Comparison of ENCODE assay signal across 1 cellular context in the genomic region with DNA sequence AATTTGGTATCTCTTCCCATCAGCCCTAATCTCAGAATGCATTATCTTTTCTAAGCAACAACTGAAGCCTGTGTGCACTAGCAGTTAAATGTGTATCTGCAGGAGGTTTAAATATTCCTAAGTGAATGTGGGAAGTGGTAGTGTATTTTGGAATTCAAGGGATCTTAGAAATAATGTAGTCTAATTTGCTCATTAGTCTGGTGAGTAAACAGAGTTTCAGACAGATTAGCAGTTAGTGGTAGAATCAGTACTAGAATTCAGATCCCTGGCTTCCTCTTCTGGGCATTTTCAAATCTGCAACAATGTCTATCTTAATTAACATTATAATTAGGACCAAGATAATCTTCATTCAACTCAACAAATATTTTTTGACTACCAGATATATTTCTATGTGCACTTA.
TF ChIP-seq lines count a peak whose summit lies in the region.

No MANE protein-coding gene starts in this region.

TF ChIP-seq in SK-N-SH, 30 proteins besides CTCF, POLR2A, EP300 and RAD21 (continued from another document):
- TF ChIP-seq, protein P1, sequence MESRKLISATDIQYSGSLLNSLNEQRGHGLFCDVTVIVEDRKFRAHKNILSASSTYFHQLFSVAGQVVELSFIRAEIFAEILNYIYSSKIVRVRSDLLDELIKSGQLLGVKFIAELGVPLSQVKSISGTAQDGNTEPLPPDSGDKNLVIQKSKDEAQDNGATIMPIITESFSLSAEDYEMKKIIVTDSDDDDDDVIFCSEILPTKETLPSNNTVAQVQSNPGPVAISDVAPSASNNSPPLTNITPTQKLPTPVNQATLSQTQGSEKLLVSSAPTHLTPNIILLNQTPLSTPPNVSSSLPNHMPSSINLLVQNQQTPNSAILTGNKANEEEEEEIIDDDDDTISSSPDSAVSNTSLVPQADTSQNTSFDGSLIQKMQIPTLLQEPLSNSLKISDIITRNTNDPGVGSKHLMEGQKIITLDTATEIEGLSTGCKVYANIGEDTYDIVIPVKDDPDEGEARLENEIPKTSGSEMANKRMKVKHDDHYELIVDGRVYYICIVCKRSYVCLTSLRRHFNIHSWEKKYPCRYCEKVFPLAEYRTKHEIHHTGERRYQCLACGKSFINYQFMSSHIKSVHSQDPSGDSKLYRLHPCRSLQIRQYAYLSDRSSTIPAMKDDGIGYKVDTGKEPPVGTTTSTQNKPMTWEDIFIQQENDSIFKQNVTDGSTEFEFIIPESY (IDR thresholded peaks at IDR 0.05; ENCODE audit: borderline replicate concordance, low read depth): no peak
- TF ChIP-seq CHD2 (IDR thresholded peaks at IDR 0.05; ENCODE audit: low read length, partially characterized antibody): no peak
- no peak for TF ChIP-seq YY1 (IDR thresholded peaks at IDR 0.05; ENCODE audit: low read depth)
- no peak for TF ChIP-seq TCF12 (IDR thresholded peaks at IDR 0.05)
- TF ChIP-seq SIN3A (IDR thresholded peaks at IDR 0.05; ENCODE audit: borderline replicate concordance, low read depth, low read length): no peak
- TF ChIP-seq NRF1 (IDR thresholded peaks at IDR 0.05; ENCODE audit: low read depth, low read length): no peak
- no peak for TF ChIP-seq SMC3 (IDR thresholded peaks at IDR 0.05; ENCODE audit: low read depth, low read length)
- no peak for TF ChIP-seq NFIC (IDR thresholded peaks at IDR 0.05; ENCODE audit: borderline replicate concordance)
- no peak for TF ChIP-seq MXI1 (IDR thresholded peaks at IDR 0.05; ENCODE audit: low read depth, low read length)
- no peak for TF ChIP-seq POLR2AphosphoS5 (IDR thresholded peaks at IDR 0.05; ENCODE audit: low read depth, low read length)
- TF ChIP-seq, protein P2, sequence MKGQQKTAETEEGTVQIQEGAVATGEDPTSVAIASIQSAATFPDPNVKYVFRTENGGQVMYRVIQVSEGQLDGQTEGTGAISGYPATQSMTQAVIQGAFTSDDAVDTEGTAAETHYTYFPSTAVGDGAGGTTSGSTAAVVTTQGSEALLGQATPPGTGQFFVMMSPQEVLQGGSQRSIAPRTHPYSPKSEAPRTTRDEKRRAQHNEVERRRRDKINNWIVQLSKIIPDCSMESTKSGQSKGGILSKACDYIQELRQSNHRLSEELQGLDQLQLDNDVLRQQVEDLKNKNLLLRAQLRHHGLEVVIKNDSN (IDR thresholded peaks at IDR 0.05; ENCODE audit: borderline replicate concordance, low read depth): no peak
- TF ChIP-seq RCOR1 (IDR thresholded peaks at IDR 0.05; ENCODE audit: low read length): no peak
TF ChIP-seq in SK-N-SH: peak in this region for 0.
